In genomic region chr13:95067303-95067702, GRCh38 we compare ENCODE assay signal across 28 cellular contexts.
DNase-seq lines count a peak whose midpoint lies in the region; ATAC-seq, FAIRE-seq and TF ChIP-seq lines count a peak whose summit lies in the region.
"Had no signal": no experiment of that assay in that cellular context is flagged by ENCODE, and none has a peak within 500 bp of the region (broad histone marks: within the 10 kb centered on the region; RNA-seq: fewer than 3 reads in every experiment).

No MANE protein-coding gene starts in this region.

- DNase-seq in EH (ENCODE audit: low read depth), result peak; percentile 49
- peak; percentile 5 for DNase-seq in LHCN-M2 (ENCODE audit: low read depth)
- DNase-seq in cardiac fibroblast (ENCODE audit: low read depth in 2 of 2), result peak; percentile 31 to 47
- no peak for DNase-seq in left lung
- DNase-seq in tibial artery, result no peak
- no peak for DNase-seq in kidney
- DNase-seq: activated CD4-positive, alpha-beta T cell treated with anti-CD3 and anti-CD28 coated beads for 1 hour; activated CD8-positive, alpha-beta T cell treated with anti-CD3 and anti-CD28 coated beads for 36 hours; activated effector memory CD4-positive, alpha-beta T cell treated with anti-CD3 and anti-CD28 coated beads, Interleukin-2, amount 50 U/mL, for 16 hours; activated naive CD8-positive, alpha-beta T cell treated with anti-CD3 and anti-CD28 coated beads, Interleukin-2, amount 10 ng/mL, durations not matched to agents 7 days and 5 days; effector CD4-positive, alpha-beta T cell; lower lobe of right lung; mucosa of descending colon; NCI-H1092; NCI-H2029 treated with DMSO at 0.1 percent for 48 hours; NCI-H446; NCI-H82; right lobe of liver; stimulated activated CD4-positive, alpha-beta T cell treated with anti-CD3 and anti-CD28 coated beads, Interleukin-4, amount 100 ng/mL, for 4 hours; stimulated activated naive CD4-positive, alpha-beta T cell; testis had no signal

- no peak overlapping the region for H3K4me3 ChIP-seq in cardiac fibroblast (replicated peaks in 1 of 2; ENCODE audit: low read depth in 2 of 2, low read length in 2 of 2)
- H3K4me3 ChIP-seq in left lung, result no peak overlapping the region
- H3K4me3 ChIP-seq in tibial artery, result no peak overlapping the region
- no peak overlapping the region for H3K4me3 ChIP-seq in kidney (ENCODE audit: low read length in 2 of 2)
- H3K4me3 ChIP-seq: lower lobe of right lung, mucosa of descending colon, right lobe of liver, testis, vagina had no signal

- no peaks in the 10 kb centered on the region for H3K27me3 ChIP-seq in left lung
- H3K27me3 ChIP-seq in tibial artery, result no peaks in the 10 kb centered on the region
- H3K27me3 ChIP-seq: right lobe of liver, testis, vagina had no signal

- no peak overlapping the region for H3K9ac ChIP-seq in kidney (ENCODE audit: low read length in 2 of 2)
- H3K9ac ChIP-seq: KMS-11 had no signal

- intact Hi-C loops in left lung (cut with DNase I) (no loop called here), tibial artery (cut with DNase I; ENCODE audit: low total_unique reads) (no loop called here), kidney (cut with DNase I) (no loop called here)

- no peak for TF ChIP-seq CTCF in cardiac fibroblast (IDR thresholded peaks at IDR 0.05; ENCODE audit: low read depth, low read length)
- TF ChIP-seq CTCF in left lung (IDR thresholded peaks at IDR 0.05), result no peak
- no peak for TF ChIP-seq CTCF in tibial artery (IDR thresholded peaks at IDR 0.05)
- no peak for TF ChIP-seq CTCF in kidney (IDR thresholded peaks at IDR 0.05; ENCODE audit: borderline replicate concordance, extremely low read depth, insufficient read depth)

- no peak overlapping the region for H3K27ac ChIP-seq in left lung
- no peak overlapping the region for H3K27ac ChIP-seq in tibial artery
- no peak overlapping the region for H3K27ac ChIP-seq in kidney (ENCODE audit: low read depth in 2 of 2, low read length in 2 of 2)
- H3K27ac ChIP-seq: KMS-11, lower lobe of right lung, right lobe of liver, testis, vagina had no signal

- H3K9me3 ChIP-seq in left lung (no peaks in the 10 kb centered on the region), tibial artery (no peaks in the 10 kb centered on the region), kidney (ENCODE audit: control insufficient read depth in 1 of 2, low read length in 2 of 2) (no peaks in the 10 kb centered on the region)
- H3K9me3 ChIP-seq: lower lobe of right lung, mucosa of descending colon, right lobe of liver, testis, vagina had no signal

- ATAC-seq in left lung, result peak; percentile 38
- ATAC-seq in GM19035 (IDR thresholded peaks at IDR 0.05; ENCODE audit: unreplicated experiment), result no peak
- no peak for ATAC-seq in GM21423 (IDR thresholded peaks at IDR 0.05; ENCODE audit: unreplicated experiment)
- ATAC-seq: activated CD8-positive, alpha-beta T cell treated with anti-CD3 and anti-CD28 coated beads for 36 hours; esophagus mucosa; mucosa of descending colon; right lobe of liver had no signal

- FAIRE-seq in kidney (lab: Jason Lieb, UNC), result no peak
- FAIRE-seq: G401.6, HTR-8/SVneo had no signal

- H3K36me3 ChIP-seq in left lung, result peaks cover 0 to 41% of the 10 kb centered on the region in 2 donors
- peaks cover 3 to 14% (median 9%) of the 10 kb centered on the region in 3 donors for H3K36me3 ChIP-seq in tibial artery
- H3K36me3 ChIP-seq in kidney (ENCODE audit: control insufficient read depth in 1 of 2, insufficient read depth in 2 of 2, low read length in 2 of 2), result peaks cover 3 to 9% of the 10 kb centered on the region in 2 donors
- H3K36me3 ChIP-seq: right lobe of liver, vagina had no signal

- H3K4me1 ChIP-seq in left lung (no peaks in the 10 kb centered on the region), tibial artery (no peaks in the 10 kb centered on the region), kidney (ENCODE audit: control insufficient read depth in 1 of 2, insufficient read depth in 1 of 2, low read depth in 1 of 2, low read length in 2 of 2) (no peaks in the 10 kb centered on the region)
- H3K4me1 ChIP-seq: lower lobe of right lung, right lobe of liver, testis, vagina had no signal

Comparison
In these comparisons a context has a peak if more than half of its experiments do, and no peak if none do; other contexts are left out.
1. DNase-seq: peak in EH (single experiment), LHCN-M2 (single experiment) and cardiac fibroblast (2 of 2); none in left lung (0 of 2), tibial artery (0 of 2) and kidney (single experiment).